8 cellular contexts compared by ENCODE assay signal in genomic region chr7:158811461-158811860, GRCh38. TPM values are rescaled to one million over a fixed set of nuclear protein-coding genes. Genes with fewer than 3 reads are reported as not detected.
A peak's percentile ranks its signal among the peaks of the same experiment; 100 is the strongest.
DNase-seq lines count a peak whose midpoint lies in the region; ATAC-seq and TF ChIP-seq lines count a peak whose summit lies in the region.

No MANE protein-coding gene starts in this region.

- H3K4me1 ChIP-seq in lung (ENCODE audit: control insufficient read depth in 2 of 2, insufficient read depth in 2 of 2, low read length in 2 of 2) (peaks cover 14 to 33% of the 10 kb centered on the region in 2 donors), thoracic aorta (ENCODE audit: control insufficient read depth in 1 of 2, low read depth in 2 of 2) (peaks cover 36 to 67% of the 10 kb centered on the region in 2 donors)

- H3K36me3 ChIP-seq in lung (ENCODE audit: control insufficient read depth in 2 of 2, insufficient read depth in 2 of 2, low read length in 2 of 2) (peaks cover 0 to 3% of the 10 kb centered on the region in 2 donors), thoracic aorta (peaks cover 5% of the 10 kb centered on the region)

- peak; percentile 54 for ATAC-seq in lung (ENCODE audit: insufficient read depth, low FRiP score)
- ATAC-seq in thoracic aorta (ENCODE audit: insufficient number of reproducible peaks, low FRiP score, low read depth) = peak; percentile 35
- no peak for ATAC-seq in GM21447 (IDR thresholded peaks at IDR 0.05; ENCODE audit: unreplicated experiment)
- ATAC-seq in HG03571 (IDR thresholded peaks at IDR 0.05; ENCODE audit: unreplicated experiment) = no peak

- H3K27ac ChIP-seq in lung (ENCODE audit: low read depth in 1 of 2, low read length in 1 of 2) (peak overlapping the region; percentile 52 to 82), thoracic aorta (peak overlapping the region; percentile 69 to 89)

- TF ChIP-seq CTCF in lung (IDR thresholded peaks at IDR 0.05; ENCODE audit: control extremely low read depth, extremely low read depth) = no peak
- TF ChIP-seq CTCF in thoracic aorta (IDR thresholded peaks at IDR 0.05) = no peak

- whole genome bisulfite sequencing in lung, 2 donors = 66 to 75% methylated on average over 8 of the region's 8 CpGs

- H3K4me3 ChIP-seq in lung = no peak overlapping the region
- peak overlapping the region; percentile 24 for H3K4me3 ChIP-seq in thoracic aorta

- H3K27me3 ChIP-seq in lung (ENCODE audit: control insufficient read depth, insufficient read depth) (no peaks in the 10 kb centered on the region), thoracic aorta (replicated peaks; ENCODE audit: insufficient read depth) (no peaks in the 10 kb centered on the region)

- peak; percentile 68 for DNase-seq in NCI-H226
- DNase-seq in activated naive CD8-positive, alpha-beta T cell treated with anti-CD3 and anti-CD28 coated beads, Interleukin-2, amount 50 U/mL, for 16 hours (ENCODE audit: low read depth, low spot score) = peak; percentile 51
- peak; percentile 65 for DNase-seq in lung (ENCODE audit: low spot score)
- no peak for DNase-seq in thoracic aorta (ENCODE audit: low spot score)
- DNase-seq in midbrain (lab: John Stamatoyannopoulos, UW) = no peak
- DNase-seq in activated CD4-positive, CD25-positive, alpha-beta regulatory T cell treated with anti-CD3 and anti-CD28 coated beads, Interleukin-2, amount 50 U/mL, for 72 hours = no peak

- H3K9me3 ChIP-seq in lung (ENCODE audit: control insufficient read depth in 2 of 2, insufficient read depth in 1 of 2, low read length in 1 of 2) = no peaks in the 10 kb centered on the region
- no peaks in the 10 kb centered on the region for H3K9me3 ChIP-seq in thoracic aorta

RNA-seq across cellular contexts. Expression of gene ESYT2, which starts 17.8 kb away (rescaled TPM):
- 10 to 100 TPM; 79.7 to 83.0 TPM for total RNA-seq in lung
- polyA plus RNA-seq in lung = 10 to 100 TPM; 16.4 to 36.2 TPM
- 100 to 1,000 TPM; 196 to 218 TPM for total RNA-seq in thoracic aorta

RNA-seq across cellular contexts. Expression of gene DYNC2I1, which starts 44.9 kb away (rescaled TPM):
- 10 to 100 TPM; 25.6 to 26.2 TPM for total RNA-seq in lung
- 10 to 100 TPM; 10.3 to 14.0 TPM for polyA plus RNA-seq in lung
- total RNA-seq in thoracic aorta = 10 to 100 TPM; 17.1 to 34.0 TPM

Comparison
In these comparisons a context has a peak if more than half of its experiments do, and no peak if none do; other contexts are left out.
1. DNase-seq: peak in NCI-H226 (single experiment), activated naive CD8-positive, alpha-beta T cell treated with anti-CD3 and anti-CD28 coated beads, Interleukin-2, amount 50 U/mL, for 16 hours (single experiment) and lung (single experiment); none in thoracic aorta (single experiment), midbrain (single experiment) and activated CD4-positive, CD25-positive, alpha-beta regulatory T cell treated with anti-CD3 and anti-CD28 coated beads, Interleukin-2, amount 50 U/mL, for 72 hours (single experiment).
2. ATAC-seq: peak in lung (single experiment) and thoracic aorta (single experiment); none in GM21447 (single experiment) and HG03571 (single experiment).